ENCODE assay signal across 20 cellular contexts in the genomic region with DNA sequence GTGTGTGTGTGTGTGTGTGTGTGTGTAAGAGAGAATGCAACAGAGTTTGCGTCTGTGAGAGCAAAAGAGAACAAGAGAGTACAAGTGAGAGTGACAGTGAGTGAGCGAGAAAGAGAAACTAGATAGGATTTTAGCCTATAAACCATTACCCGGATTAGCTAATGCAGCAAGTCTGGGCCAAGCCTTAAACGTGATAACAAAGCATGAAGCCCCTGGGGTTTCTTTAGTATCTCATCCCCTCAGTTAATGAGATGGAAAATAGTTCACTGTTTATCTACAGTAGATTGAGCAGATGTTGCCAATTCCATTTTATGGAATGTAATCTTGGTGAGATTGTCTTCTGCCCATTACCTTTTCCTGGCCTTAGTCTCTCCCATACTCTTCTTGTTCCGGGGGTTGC.
"Had no signal": no experiment of that assay in that cellular context is flagged by ENCODE, and none has a peak within 500 bp of the region (broad histone marks: within the 10 kb centered on the region; RNA-seq: fewer than 3 reads in every experiment).

No MANE protein-coding gene starts in this region.

- H3K4me3 ChIP-seq: cardiac muscle cell, dorsolateral prefrontal cortex, gastrocnemius medialis, heart right ventricle, left ventricle myocardium inferior, right atrium auricular region, tibial artery had no signal

- H3K9me3 Mint-ChIP-seq: activated CD4-positive, alpha-beta T cell treated with anti-CD3 and anti-CD28 coated beads, Interleukin-2, amount 10 ng/mL, durations not matched to agents 24 days and 14 days; activated CD8-positive, alpha-beta T cell treated with anti-CD3 and anti-CD28 coated beads for 36 hours; activated naive CD8-positive, alpha-beta T cell treated with anti-CD3 and anti-CD28 coated beads, Interleukin-2, amount 10 ng/mL, durations not matched to agents 7 days and 5 days; activated T-helper 17 cell treated with anti-CD3 and anti-CD28 coated beads, Interleukin-2, amount 50 U/mL, for 72 hours had no signal

- H3K27me3 ChIP-seq: cardiac muscle cell, dorsolateral prefrontal cortex, gastrocnemius medialis, right atrium auricular region, tibial artery had no signal

- H3K4me1 Mint-ChIP-seq: activated CD4-positive, alpha-beta T cell treated with anti-CD3 and anti-CD28 coated beads, Interleukin-2, amount 10 ng/mL, durations not matched to agents 24 days and 14 days; activated naive CD8-positive, alpha-beta T cell treated with anti-CD3 and anti-CD28 coated beads, Interleukin-2, amount 10 ng/mL, durations not matched to agents 7 days and 5 days; activated T-helper 17 cell treated with anti-CD3 and anti-CD28 coated beads, Interleukin-2, amount 50 U/mL, for 72 hours had no signal

- ATAC-seq: activated CD8-positive, alpha-beta T cell treated with anti-CD3 and anti-CD28 coated beads for 36 hours; activated T-helper 17 cell treated with anti-CD3 and anti-CD28 coated beads, Interleukin-2, amount 50 U/mL, for 72 hours; gastrocnemius medialis; heart right ventricle had no signal

- H3K4me3 Mint-ChIP-seq: activated CD4-positive, alpha-beta T cell treated with anti-CD3 and anti-CD28 coated beads, Interleukin-2, amount 10 ng/mL, durations not matched to agents 24 days and 14 days; activated CD8-positive, alpha-beta T cell treated with anti-CD3 and anti-CD28 coated beads for 36 hours; activated naive CD8-positive, alpha-beta T cell treated with anti-CD3 and anti-CD28 coated beads, Interleukin-2, amount 10 ng/mL, durations not matched to agents 7 days and 5 days; activated T-helper 17 cell treated with anti-CD3 and anti-CD28 coated beads, Interleukin-2, amount 50 U/mL, for 72 hours had no signal

- H3K27ac ChIP-seq: cardiac muscle cell, dorsolateral prefrontal cortex, gastrocnemius medialis, heart right ventricle, left ventricle myocardium inferior, right atrium auricular region, tibial artery had no signal

- H3K27ac Mint-ChIP-seq: activated CD4-positive, alpha-beta T cell treated with anti-CD3 and anti-CD28 coated beads, Interleukin-2, amount 10 ng/mL, durations not matched to agents 24 days and 14 days; activated CD8-positive, alpha-beta T cell treated with anti-CD3 and anti-CD28 coated beads for 36 hours; activated naive CD8-positive, alpha-beta T cell treated with anti-CD3 and anti-CD28 coated beads, Interleukin-2, amount 10 ng/mL, durations not matched to agents 7 days and 5 days; activated T-helper 17 cell treated with anti-CD3 and anti-CD28 coated beads, Interleukin-2, amount 50 U/mL, for 72 hours; progenitor cell of endocrine pancreas had no signal

- H3K36me3 ChIP-seq: cardiac muscle cell, gastrocnemius medialis, heart right ventricle, left ventricle myocardium inferior, right atrium auricular region, tibial artery had no signal

- H3K27me3 Mint-ChIP-seq: activated CD4-positive, alpha-beta T cell treated with anti-CD3 and anti-CD28 coated beads, Interleukin-2, amount 10 ng/mL, durations not matched to agents 24 days and 14 days; activated CD8-positive, alpha-beta T cell treated with anti-CD3 and anti-CD28 coated beads for 36 hours; activated naive CD8-positive, alpha-beta T cell treated with anti-CD3 and anti-CD28 coated beads, Interleukin-2, amount 10 ng/mL, durations not matched to agents 7 days and 5 days; progenitor cell of endocrine pancreas had no signal

- DNase-seq: activated CD4-positive, alpha-beta T cell treated with anti-CD3 and anti-CD28 coated beads, Interleukin-2, amount 10 ng/mL, durations not matched to agents 24 days and 14 days; activated CD8-positive, alpha-beta T cell treated with anti-CD3 and anti-CD28 coated beads for 36 hours; activated naive CD4-positive, alpha-beta T cell; activated naive CD8-positive, alpha-beta T cell treated with anti-CD3 and anti-CD28 coated beads, Interleukin-2, amount 10 ng/mL, durations not matched to agents 7 days and 5 days; activated T-cell treated with anti-CD3 and anti-CD28 coated beads, Interleukin-2, amount 50 U/mL, for 1 hour; amygdala; dorsolateral prefrontal cortex; erythroblast; gastrocnemius medialis; heart right ventricle; left ventricle myocardium inferior; mammary epithelial cell; stimulated activated CD4-positive, alpha-beta T cell treated with anti-CD3 and anti-CD28 coated beads, Interleukin-2, amount 100 ng/mL, for 24 hours; stimulated activated naive CD4-positive, alpha-beta T cell treated with Interleukin-2 at 50 U/mL for 16 hours; T1000; tibial artery had no signal

- H3K36me3 Mint-ChIP-seq: activated naive CD8-positive, alpha-beta T cell treated with anti-CD3 and anti-CD28 coated beads, Interleukin-2, amount 10 ng/mL, durations not matched to agents 7 days and 5 days had no signal

- H3K9me3 ChIP-seq: gastrocnemius medialis, left ventricle myocardium inferior, right atrium auricular region, tibial artery had no signal

- H3K4me1 ChIP-seq: gastrocnemius medialis, heart right ventricle, left ventricle myocardium inferior, right atrium auricular region, tibial artery had no signal
